ENCODE assay signal across 8 cellular contexts in the genomic region with DNA sequence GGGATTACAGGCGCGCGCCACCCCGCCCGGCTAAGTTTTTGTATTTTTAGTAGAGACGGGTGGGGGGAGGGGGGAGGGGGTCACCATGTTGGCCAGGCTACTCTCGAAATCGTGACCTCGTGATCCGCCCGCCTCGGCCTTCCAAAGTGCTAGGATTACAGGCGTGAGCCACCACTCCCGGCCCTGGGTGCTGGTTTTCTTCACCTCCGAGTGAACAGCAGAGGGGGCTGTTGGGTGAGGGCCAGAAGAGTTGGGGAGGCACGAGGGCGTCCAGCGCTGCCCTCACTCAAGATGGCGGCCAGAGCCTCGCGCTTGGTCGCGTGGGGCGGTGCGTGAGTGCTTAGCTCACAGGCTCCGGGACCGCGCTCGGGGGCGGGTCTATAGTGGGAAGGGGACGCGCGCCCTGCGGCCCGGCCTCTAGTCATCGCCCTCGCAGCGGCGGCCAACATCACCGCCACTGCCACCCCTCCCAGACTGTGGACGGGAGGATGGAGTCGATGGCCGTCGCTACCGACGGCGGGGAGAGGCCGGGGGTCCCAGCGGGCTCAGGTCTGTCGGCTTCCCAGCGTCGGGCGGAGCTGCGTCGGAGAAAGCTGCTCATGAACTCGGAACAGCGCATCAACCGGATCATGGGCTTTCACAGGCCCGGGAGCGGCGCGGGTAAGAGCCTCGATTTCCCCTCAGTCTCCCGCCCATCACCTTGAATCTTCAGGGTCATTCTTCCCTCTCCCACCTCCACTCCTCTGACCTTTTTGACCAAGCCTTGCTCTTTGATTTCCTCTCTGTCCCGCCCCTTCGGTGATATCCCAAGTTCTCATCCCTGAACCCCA. TPM values are rescaled to one million over a fixed set of nuclear protein-coding genes. Genes with fewer than 3 reads are reported as not detected.
DNase-seq lines count a peak whose midpoint lies in the region; ATAC-seq lines count a peak whose summit lies in the region.

Gene CAMLG (plus strand): TSS at position 416 of the 830 bp plus-strand sequence. CDS start 73 bp downstream, at position 489.

- CTCF ChIA-PET in activated CD8-positive, alpha-beta memory T cell treated with anti-CD3 and anti-CD28 coated beads for 36 hours (lab: Charles Lee): interaction anchor here (0.5 to 3.0 kb wide), 14 partner anchors 9 to 621 kb away, joined by 3 to 20 read pairs (median 3); partner anchors contain the start of genes DDX46, PCBD2, SAR1B and SEC24A

- H3K4me3 ChIP-seq in effector memory CD4-positive, alpha-beta T cell (ENCODE audit: insufficient read depth, low read depth, low read length, poor library complexity, severe bottlenecking): peak within 1 kb of the TSS; percentile 76

- peak within 1 kb of the TSS; percentile 93 for H3K27ac ChIP-seq in effector memory CD4-positive, alpha-beta T cell (ENCODE audit: insufficient read depth, low read length, poor library complexity, severe bottlenecking)

- ATAC-seq in GM19468 (IDR thresholded peaks at IDR 0.05; ENCODE audit: extremely low read depth, unreplicated experiment): peak; percentile 83

- no peaks in the 10 kb centered on the region for H3K27me3 ChIP-seq in effector memory CD4-positive, alpha-beta T cell (replicated peaks; ENCODE audit: control insufficient read depth, insufficient read depth, low read length, poor library complexity, severe bottlenecking)

- peaks cover 3% of the 10 kb centered on the region for H3K4me1 ChIP-seq in effector memory CD4-positive, alpha-beta T cell (ENCODE audit: control insufficient read depth, insufficient read depth, low read length, poor library complexity, severe bottlenecking)

- peaks cover 9% of the 10 kb centered on the region for H3K36me3 ChIP-seq in effector memory CD4-positive, alpha-beta T cell (ENCODE audit: control insufficient read depth, insufficient read depth, low read length)

- peak; percentile 70 for DNase-seq in COLO829 (ENCODE audit: low spot score)
- peak; percentile 91 for DNase-seq in HS-5 (ENCODE audit: low read depth)
- DNase-seq in NK-92 treated with Interleukin-12 subunit alpha and Interleukin-12 subunit beta, amount 100 ng/mL, for 24 hours (lab: John Stamatoyannopoulos, UW): peak; percentile 96
- peak; percentile 90 to 96 (median 94) for DNase-seq in effector memory CD4-positive, alpha-beta T cell
- peak; percentile 98 for DNase-seq in medulla oblongata (ENCODE audit: extremely low spot score)
- DNase-seq in stimulated activated CD8-positive, alpha-beta memory T cell treated with anti-CD3 and anti-CD28 coated beads, Interleukin-12 subunit alpha, Interleukin-12 subunit beta, amount 100 ng/mL, for 1 hour (ENCODE audit: low read depth): peak; percentile 96

- no peaks in the 10 kb centered on the region for H3K9me3 ChIP-seq in effector memory CD4-positive, alpha-beta T cell (ENCODE audit: control insufficient read depth, low read length)

- POLR2A ChIA-PET in activated CD8-positive, alpha-beta memory T cell treated with anti-CD3 and anti-CD28 coated beads for 36 hours (lab: Charles Lee): interaction anchor here (0.7 to 3.0 kb wide), 8 partner anchors 19 to 516 kb away, joined by 3 to 18 read pairs (median 7); partner anchors contain the start of genes C5orf24, DDX46, PCBD2 and TXNDC15

RNA-seq across cellular contexts. Expression of gene CAMLG, which starts in this region (rescaled TPM):
- total RNA-seq in activated CD8-positive, alpha-beta memory T cell treated with anti-CD3 and anti-CD28 coated beads for 36 hours: 10 to 100 TPM; 22.6 to 24.7 TPM

Comparison
In these comparisons a context has a peak if more than half of its experiments do, and no peak if none do; other contexts are left out.
1. Peak in every context shown above with its lines: DNase-seq, ATAC-seq, H3K4me3 ChIP-seq and H3K27ac ChIP-seq.